ENCODE assay signal across 25 cellular contexts in the genomic region with DNA sequence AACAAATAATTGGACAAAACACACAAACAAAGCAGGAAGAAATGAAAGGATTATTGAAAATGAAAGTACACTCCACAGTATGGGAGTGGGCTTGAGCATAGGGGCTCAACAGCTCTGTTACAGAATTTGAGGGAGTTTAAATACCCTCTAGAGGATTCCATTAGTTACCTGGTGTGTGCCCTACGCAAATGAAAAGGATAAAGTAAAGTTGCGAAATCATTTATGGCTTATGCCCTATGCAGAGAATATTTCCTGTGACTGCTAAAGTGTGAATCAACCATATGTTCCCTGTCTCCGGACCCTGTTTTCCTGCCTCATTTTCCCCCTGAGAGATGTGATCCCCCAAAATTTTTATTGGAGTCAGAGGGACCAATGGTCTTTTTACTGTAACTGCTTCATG.
"Had no signal": no experiment of that assay in that cellular context is flagged by ENCODE, and none has a peak within 500 bp of the region (broad histone marks: within the 10 kb centered on the region; RNA-seq: fewer than 3 reads in every experiment).

No MANE protein-coding gene starts in this region.

- H3K27ac Mint-ChIP-seq: T-cell had no signal

- H3K4me1 Mint-ChIP-seq: T-cell had no signal

- H3K36me3 ChIP-seq: MG63, Peyer's patch, SJCRH30 had no signal

- H3K4me3 Mint-ChIP-seq: T-cell had no signal

- DNase-seq: Kasumi-1; MG63; MV-4-11; NCI-H1105; NCI-H1417 treated with DMSO at 0.1 percent for 48 hours; NCI-H1436 treated with DMSO at 0.1 percent for 48 hours; NCI-H1694 treated with DMSO at 0.1 percent for 48 hours; NCI-H187 treated with DMSO at 0.1 percent for 48 hours; NCI-H2171 treated with DMSO at 0.1 percent for 48 hours; NCI-H2227 treated with DMSO at 0.1 percent for 48 hours; NCI-H345; NCI-H446; NCI-H510A treated with DMSO at 0.1 percent for 48 hours; NCI-H524 treated with DMSO at 0.1 percent for 48 hours; NCI-H526 treated with DMSO at 0.1 percent for 48 hours; NK-92 treated with Interleukin-12 subunit alpha and Interleukin-12 subunit beta, amount 100 ng/mL, for 24 hours; OCI-M1; PC-3; Peyer's patch; Right ventricle myocardium superior; RPMI8226; SJCRH30; T-cell had no signal

- H3K27ac ChIP-seq: Peyer's patch, SJCRH30, SK-N-MC had no signal

- H3K27me3 Mint-ChIP-seq: T-cell had no signal

- H3K36me3 Mint-ChIP-seq: T-cell had no signal

- H3K4me3 ChIP-seq: MG63, Peyer's patch, SJCRH30, SK-N-MC had no signal

- ATAC-seq: PC-3, SK-N-SH treated with all-trans-retinoic acid at 6 μM for 48 hours, T-cell had no signal

- H3K27me3 ChIP-seq: MG63, Peyer's patch had no signal

- H3K4me1 ChIP-seq: Peyer's patch had no signal

- H3K9me3 ChIP-seq: MG63, Peyer's patch, SJCRH30 had no signal
